ENCODE assay signal across 9 cellular contexts in the genomic region with DNA sequence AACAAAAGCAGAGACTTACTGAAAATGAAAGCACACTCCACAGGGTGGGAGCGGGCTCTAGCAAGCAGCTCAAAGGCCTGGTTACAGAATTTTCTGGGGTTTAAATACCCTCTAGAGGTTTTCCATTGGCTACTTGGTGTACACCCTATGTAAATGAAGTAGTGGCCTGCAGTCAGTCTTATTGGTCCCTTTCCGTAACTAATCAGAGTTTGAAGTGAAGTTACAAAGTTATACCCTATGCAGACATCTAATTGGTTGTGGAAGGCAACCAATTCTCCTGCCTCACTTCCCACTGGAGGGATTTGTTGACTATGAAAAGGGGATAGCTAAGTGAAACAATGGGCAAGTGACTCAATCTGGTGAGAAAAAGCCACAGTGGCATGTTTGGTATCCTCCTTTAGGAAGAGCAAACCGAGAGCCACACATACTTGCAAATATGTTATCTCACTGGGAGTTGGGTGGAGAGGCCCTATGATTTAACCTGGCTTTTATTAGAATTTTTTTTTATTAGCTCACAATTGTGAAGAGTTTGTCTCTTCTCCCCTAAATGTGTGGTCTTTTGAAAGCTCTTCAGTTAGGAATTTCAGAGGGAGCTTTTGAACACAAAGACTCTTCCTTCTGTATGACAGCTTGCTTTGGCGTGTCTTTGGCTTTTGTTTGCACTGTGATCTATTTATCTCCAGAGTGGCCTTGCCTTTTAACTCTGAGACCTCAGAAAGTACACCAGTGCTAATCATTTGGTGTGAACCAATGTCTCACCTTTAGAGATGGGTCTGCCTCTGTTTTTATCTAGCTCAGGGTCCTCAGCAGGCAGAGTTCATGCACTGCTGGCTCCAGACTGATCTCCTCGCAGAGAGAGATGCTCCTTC.
DNase-seq lines count a peak whose midpoint lies in the region; ATAC-seq and TF ChIP-seq lines count a peak whose summit lies in the region.
"Had no signal": no experiment of that assay in that cellular context is flagged by ENCODE, and none has a peak within 500 bp of the region (broad histone marks: within the 10 kb centered on the region; RNA-seq: fewer than 3 reads in every experiment).

No MANE protein-coding gene starts in this region.

- no peaks in the 10 kb centered on the region for H3K36me3 ChIP-seq in skeletal muscle satellite cell (ENCODE audit: insufficient read depth, low read length)
- H3K36me3 ChIP-seq in mucosa of descending colon (ENCODE audit: low read depth) = no peaks in the 10 kb centered on the region

- intact Hi-C loops in mucosa of descending colon (cut with DNase I, micrococcal nuclease) = no loop called here

- H3K27me3 ChIP-seq in foreskin keratinocyte (no peaks in the 10 kb centered on the region), skeletal muscle satellite cell (ENCODE audit: control insufficient read depth, insufficient read depth, low read length) (no peaks in the 10 kb centered on the region)

- DNase-seq in GM04504 (ENCODE audit: low read depth) = peak; percentile 85
- DNase-seq in SK-MEL-5 (ENCODE audit: low read depth, low spot score) = peak; percentile 36
- peak; percentile 64 to 83 for DNase-seq in foreskin keratinocyte
- no peak for DNase-seq in effector CD4-positive, alpha-beta T cell
- no peak for DNase-seq in mucosa of descending colon
- no peak for DNase-seq in activated CD4-positive, alpha-beta T cell treated with anti-CD3 and anti-CD28 coated beads for 4 hours

- H3K4me3 ChIP-seq in skeletal muscle satellite cell (ENCODE audit: low read length) (no peak overlapping the region), mucosa of descending colon (no peak overlapping the region)

- H3K9me3 ChIP-seq in skeletal muscle satellite cell (replicated peaks; ENCODE audit: low read length) (no peaks in the 10 kb centered on the region), mucosa of descending colon (no peaks in the 10 kb centered on the region)

- H3K4me1 ChIP-seq in foreskin keratinocyte (peaks cover 51% of the 10 kb centered on the region), skeletal muscle satellite cell (ENCODE audit: control insufficient read depth, insufficient read depth, low read length) (peaks cover 88% of the 10 kb centered on the region), mucosa of descending colon (ENCODE audit: low read depth) (peaks cover 5% of the 10 kb centered on the region)

- peak overlapping the region; percentile 23 for H3K9ac ChIP-seq in skeletal muscle satellite cell (ENCODE audit: low read depth, low read length)

- TF ChIP-seq CTCF in foreskin keratinocyte (conservative IDR thresholded peaks at IDR 0.05) = no peak
- no peak for TF ChIP-seq CTCF in mucosa of descending colon (IDR thresholded peaks at IDR 0.05)

- in situ Hi-C loops in SK-MEL-5 (cut with HindIII; ENCODE audit: low pct_unique_long_range_greater_than_20kb, low sequenced_read_pairs) = no loop called here

- H3K4me2 ChIP-seq in skeletal muscle satellite cell (ENCODE audit: low read length) = peak overlapping the region; percentile 51

- ATAC-seq in foreskin keratinocyte (peak; percentile 77), mucosa of descending colon (no peak), HG02981 (IDR thresholded peaks at IDR 0.05; ENCODE audit: unreplicated experiment) (no peak)

- peak overlapping the region; percentile 31 for H3K27ac ChIP-seq in foreskin keratinocyte
- H3K27ac ChIP-seq: HL-60 had no signal

Comparison
In these comparisons a context has a peak if more than half of its experiments do, and no peak if none do; other contexts are left out.
1. DNase-seq: peak in GM04504 (single experiment), SK-MEL-5 (single experiment) and foreskin keratinocyte (2 of 2); none in effector CD4-positive, alpha-beta T cell (single experiment), mucosa of descending colon (0 of 3) and activated CD4-positive, alpha-beta T cell treated with anti-CD3 and anti-CD28 coated beads for 4 hours (0 of 2).